1 cellular context compared by ENCODE assay signal in genomic region chr9:110180386-110180712, GRCh38.
TF ChIP-seq lines count a peak whose summit lies in the region.

No MANE protein-coding gene starts in this region.

TF ChIP-seq in A549, 52 proteins besides CTCF, POLR2A, EP300 and RAD21 (continued from another document):
- TF ChIP-seq MYC (IDR thresholded peaks at IDR 0.05; ENCODE audit: borderline replicate concordance, low read length) (no peak), ATOH8 (CRISPR knock-in tag; IDR thresholded peaks at IDR 0.05; ENCODE audit: low read depth) (no peak), REST (IDR thresholded peaks at IDR 0.05) (no peak), NFE2L2 (conservative IDR thresholded peaks at IDR 0.05; ENCODE audit: low read length) (no peak), EHF (CRISPR knock-in tag; IDR thresholded peaks at IDR 0.05) (no peak), JUN (IDR thresholded peaks at IDR 0.05) (no peak), PBX3 (IDR thresholded peaks at IDR 0.05) (no peak), HOXB13 (CRISPR knock-in tag; IDR thresholded peaks at IDR 0.05; ENCODE audit: low read depth) (no peak), SREBF2 (IDR thresholded peaks at IDR 0.05) (no peak), CEBPB (IDR thresholded peaks at IDR 0.05) (no peak), NR3C1 (IDR thresholded peaks at IDR 0.05) (no peak), HOXA7 (CRISPR knock-in tag; IDR thresholded peaks at IDR 0.05) (no peak)
